1 cellular context compared by ENCODE assay signal in the genomic region with DNA sequence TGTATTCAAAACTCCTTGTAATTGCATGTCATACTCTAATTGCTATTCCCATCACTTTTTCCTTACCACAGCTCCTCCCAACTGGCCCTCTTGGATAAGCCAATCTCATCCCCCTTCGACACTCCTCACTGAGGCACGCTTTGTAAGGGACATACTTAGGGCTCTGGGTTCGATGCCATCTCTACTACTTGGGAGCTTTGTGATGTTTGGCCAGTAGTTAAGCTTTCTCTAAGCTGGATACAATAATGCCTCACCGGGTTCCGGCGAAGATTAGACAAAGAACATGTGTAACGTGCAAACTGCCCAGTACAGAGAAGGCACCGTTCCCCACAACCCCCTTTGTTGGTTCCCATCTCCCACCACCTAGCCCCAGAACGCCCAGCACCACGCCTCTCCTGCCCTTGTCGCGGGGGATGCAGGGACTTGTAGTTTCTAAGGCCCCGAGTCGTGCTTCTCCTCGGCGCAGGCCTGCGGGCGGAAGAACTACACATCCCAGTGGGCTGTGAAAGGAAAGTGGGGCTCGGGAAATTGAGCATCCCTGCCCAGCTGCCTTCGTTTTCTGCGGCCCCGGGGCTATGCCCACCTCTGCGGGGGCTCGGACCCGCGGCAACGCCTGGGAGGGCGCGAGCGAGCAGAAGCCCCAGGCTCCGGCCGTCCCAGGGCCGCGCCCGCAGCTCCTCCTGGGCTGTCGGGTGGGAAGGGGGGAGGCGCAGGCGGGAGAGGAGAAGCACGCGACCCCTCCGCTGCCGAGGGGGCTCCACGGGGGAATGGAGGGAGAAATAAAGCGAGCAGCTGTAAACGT.
TF ChIP-seq lines count a peak whose summit lies in the region.

No MANE protein-coding gene starts in this region.

TF ChIP-seq in K562, 482 proteins besides CTCF, POLR2A, EP300 and RAD21 (continued from another document and continues in another):
- TF ChIP-seq, protein P1, sequence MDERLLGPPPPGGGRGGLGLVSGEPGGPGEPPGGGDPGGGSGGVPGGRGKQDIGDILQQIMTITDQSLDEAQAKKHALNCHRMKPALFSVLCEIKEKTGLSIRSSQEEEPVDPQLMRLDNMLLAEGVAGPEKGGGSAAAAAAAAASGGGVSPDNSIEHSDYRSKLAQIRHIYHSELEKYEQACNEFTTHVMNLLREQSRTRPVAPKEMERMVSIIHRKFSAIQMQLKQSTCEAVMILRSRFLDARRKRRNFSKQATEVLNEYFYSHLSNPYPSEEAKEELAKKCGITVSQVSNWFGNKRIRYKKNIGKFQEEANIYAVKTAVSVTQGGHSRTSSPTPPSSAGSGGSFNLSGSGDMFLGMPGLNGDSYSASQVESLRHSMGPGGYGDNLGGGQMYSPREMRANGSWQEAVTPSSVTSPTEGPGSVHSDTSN (CRISPR knock-in tag; IDR thresholded peaks at IDR 0.05; ENCODE audit: low read depth): no peak
- TF ChIP-seq, protein P1 (tag; conservative IDR thresholded peaks at IDR 0.05; ENCODE audit: low read depth): no peak
- TF ChIP-seq CEBPG (CRISPR knock-in tag; IDR thresholded peaks at IDR 0.05) (no peak), CEBPG (tag; conservative IDR thresholded peaks at IDR 0.05 in 1 of 2, IDR thresholded peaks at IDR 0.05 in 1 of 2) (no peak), ZNF239 (CRISPR knock-in tag; IDR thresholded peaks at IDR 0.05) (no peak), NR2C1 (IDR thresholded peaks at IDR 0.05) (0 out of 2 replicates have a peak, but pooled peaks have one; percentile 14), NR2C1 (tag; IDR thresholded peaks at IDR 0.05) (peak; percentile 82), XRCC4 (IDR thresholded peaks at IDR 0.05; ENCODE audit: extremely low read depth, insufficient read depth, insufficient read length) (no peak), MAZ (CRISPR knock-in tag; conservative IDR thresholded peaks at IDR 0.05 in 1 of 2, IDR thresholded peaks at IDR 0.05 in 1 of 2) (peak; percentile 75 to 79), U2AF2 (optimal IDR thresholded peaks at IDR 0.05; ENCODE audit: low read depth, low read length) (no peak), NUFIP1 (IDR thresholded peaks at IDR 0.05; ENCODE audit: partially characterized antibody) (no peak), ZNF764 (CRISPR knock-in tag; IDR thresholded peaks at IDR 0.05; ENCODE audit: low read depth) (no peak), HNRNPUL1 (IDR thresholded peaks at IDR 0.05; ENCODE audit: low read length) (no peak), YBX1 (IDR thresholded peaks at IDR 0.05) (no peak), ZNF121 (CRISPR knock-in tag; conservative IDR thresholded peaks at IDR 0.05) (no peak), PPARD (CRISPR knock-in tag; IDR thresholded peaks at IDR 0.05) (no peak), MAFF (IDR thresholded peaks at IDR 0.05; ENCODE audit: low read length) (no peak), BRD4 (IDR thresholded peaks at IDR 0.05) (no peak), KAT8 (IDR thresholded peaks at IDR 0.05; ENCODE audit: low read depth) (no peak), MAFG (tag; conservative IDR thresholded peaks at IDR 0.05) (no peak), BRCA1 (IDR thresholded peaks at IDR 0.05) (no peak), BRCA1 (CRISPR knock-in tag; IDR thresholded peaks at IDR 0.05) (no peak), ZNF217 (CRISPR knock-in tag; IDR thresholded peaks at IDR 0.05) (no peak), ZNF76 (CRISPR knock-in tag; IDR thresholded peaks at IDR 0.05; ENCODE audit: borderline replicate concordance) (no peak), ZNF165 (CRISPR knock-in tag; IDR thresholded peaks at IDR 0.05; ENCODE audit: borderline replicate concordance) (no peak), NONO (IDR thresholded peaks at IDR 0.05; ENCODE audit: low read depth in 2 of 2, low read length in 1 of 2) (no peak), ELF4 (CRISPR knock-in tag; IDR thresholded peaks at IDR 0.05) (no peak), ZNF444 (CRISPR knock-in tag; IDR thresholded peaks at IDR 0.05) (no peak), TSC22D4 (tag; IDR thresholded peaks at IDR 0.05) (no peak), ZNF232 (CRISPR knock-in tag; IDR thresholded peaks at IDR 0.05) (0 out of 2 replicates have a peak, but pooled peaks have one; percentile 17)
- TF ChIP-seq, protein P2, sequence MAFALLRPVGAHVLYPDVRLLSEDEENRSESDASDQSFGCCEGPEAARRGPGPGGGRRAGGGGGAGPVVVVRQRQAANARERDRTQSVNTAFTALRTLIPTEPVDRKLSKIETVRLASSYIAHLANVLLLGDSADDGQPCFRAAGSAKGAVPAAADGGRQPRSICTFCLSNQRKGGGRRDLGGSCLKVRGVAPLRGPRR (CRISPR knock-in tag; IDR thresholded peaks at IDR 0.05): no peak
- TF ChIP-seq, protein P3, sequence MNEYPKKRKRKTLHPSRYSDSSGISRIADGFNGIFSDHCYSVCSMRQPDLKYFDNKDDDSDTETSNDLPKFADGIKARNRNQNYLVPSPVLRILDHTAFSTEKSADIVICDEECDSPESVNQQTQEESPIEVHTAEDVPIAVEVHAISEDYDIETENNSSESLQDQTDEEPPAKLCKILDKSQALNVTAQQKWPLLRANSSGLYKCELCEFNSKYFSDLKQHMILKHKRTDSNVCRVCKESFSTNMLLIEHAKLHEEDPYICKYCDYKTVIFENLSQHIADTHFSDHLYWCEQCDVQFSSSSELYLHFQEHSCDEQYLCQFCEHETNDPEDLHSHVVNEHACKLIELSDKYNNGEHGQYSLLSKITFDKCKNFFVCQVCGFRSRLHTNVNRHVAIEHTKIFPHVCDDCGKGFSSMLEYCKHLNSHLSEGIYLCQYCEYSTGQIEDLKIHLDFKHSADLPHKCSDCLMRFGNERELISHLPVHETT (CRISPR knock-in tag; conservative IDR thresholded peaks at IDR 0.05 in 1 of 2, IDR thresholded peaks at IDR 0.05 in 1 of 2): no peak
- TF ChIP-seq, protein P4, sequence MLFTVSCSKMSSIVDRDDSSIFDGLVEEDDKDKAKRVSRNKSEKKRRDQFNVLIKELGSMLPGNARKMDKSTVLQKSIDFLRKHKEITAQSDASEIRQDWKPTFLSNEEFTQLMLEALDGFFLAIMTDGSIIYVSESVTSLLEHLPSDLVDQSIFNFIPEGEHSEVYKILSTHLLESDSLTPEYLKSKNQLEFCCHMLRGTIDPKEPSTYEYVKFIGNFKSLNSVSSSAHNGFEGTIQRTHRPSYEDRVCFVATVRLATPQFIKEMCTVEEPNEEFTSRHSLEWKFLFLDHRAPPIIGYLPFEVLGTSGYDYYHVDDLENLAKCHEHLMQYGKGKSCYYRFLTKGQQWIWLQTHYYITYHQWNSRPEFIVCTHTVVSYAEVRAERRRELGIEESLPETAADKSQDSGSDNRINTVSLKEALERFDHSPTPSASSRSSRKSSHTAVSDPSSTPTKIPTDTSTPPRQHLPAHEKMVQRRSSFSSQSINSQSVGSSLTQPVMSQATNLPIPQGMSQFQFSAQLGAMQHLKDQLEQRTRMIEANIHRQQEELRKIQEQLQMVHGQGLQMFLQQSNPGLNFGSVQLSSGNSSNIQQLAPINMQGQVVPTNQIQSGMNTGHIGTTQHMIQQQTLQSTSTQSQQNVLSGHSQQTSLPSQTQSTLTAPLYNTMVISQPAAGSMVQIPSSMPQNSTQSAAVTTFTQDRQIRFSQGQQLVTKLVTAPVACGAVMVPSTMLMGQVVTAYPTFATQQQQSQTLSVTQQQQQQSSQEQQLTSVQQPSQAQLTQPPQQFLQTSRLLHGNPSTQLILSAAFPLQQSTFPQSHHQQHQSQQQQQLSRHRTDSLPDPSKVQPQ (CRISPR knock-in tag; IDR thresholded peaks at IDR 0.05; ENCODE audit: borderline replicate concordance): no peak
- TF ChIP-seq, protein P5, sequence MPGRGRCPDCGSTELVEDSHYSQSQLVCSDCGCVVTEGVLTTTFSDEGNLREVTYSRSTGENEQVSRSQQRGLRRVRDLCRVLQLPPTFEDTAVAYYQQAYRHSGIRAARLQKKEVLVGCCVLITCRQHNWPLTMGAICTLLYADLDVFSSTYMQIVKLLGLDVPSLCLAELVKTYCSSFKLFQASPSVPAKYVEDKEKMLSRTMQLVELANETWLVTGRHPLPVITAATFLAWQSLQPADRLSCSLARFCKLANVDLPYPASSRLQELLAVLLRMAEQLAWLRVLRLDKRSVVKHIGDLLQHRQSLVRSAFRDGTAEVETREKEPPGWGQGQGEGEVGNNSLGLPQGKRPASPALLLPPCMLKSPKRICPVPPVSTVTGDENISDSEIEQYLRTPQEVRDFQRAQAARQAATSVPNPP (IDR thresholded peaks at IDR 0.05; ENCODE audit: borderline replicate concordance, insufficient read depth, insufficient read length): no peak
- TF ChIP-seq, protein P6, sequence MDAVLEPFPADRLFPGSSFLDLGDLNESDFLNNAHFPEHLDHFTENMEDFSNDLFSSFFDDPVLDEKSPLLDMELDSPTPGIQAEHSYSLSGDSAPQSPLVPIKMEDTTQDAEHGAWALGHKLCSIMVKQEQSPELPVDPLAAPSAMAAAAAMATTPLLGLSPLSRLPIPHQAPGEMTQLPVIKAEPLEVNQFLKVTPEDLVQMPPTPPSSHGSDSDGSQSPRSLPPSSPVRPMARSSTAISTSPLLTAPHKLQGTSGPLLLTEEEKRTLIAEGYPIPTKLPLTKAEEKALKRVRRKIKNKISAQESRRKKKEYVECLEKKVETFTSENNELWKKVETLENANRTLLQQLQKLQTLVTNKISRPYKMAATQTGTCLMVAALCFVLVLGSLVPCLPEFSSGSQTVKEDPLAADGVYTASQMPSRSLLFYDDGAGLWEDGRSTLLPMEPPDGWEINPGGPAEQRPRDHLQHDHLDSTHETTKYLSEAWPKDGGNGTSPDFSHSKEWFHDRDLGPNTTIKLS (IDR thresholded peaks at IDR 0.05; ENCODE audit: borderline replicate concordance, low read depth): peak; percentile 80
- TF ChIP-seq, protein P7, sequence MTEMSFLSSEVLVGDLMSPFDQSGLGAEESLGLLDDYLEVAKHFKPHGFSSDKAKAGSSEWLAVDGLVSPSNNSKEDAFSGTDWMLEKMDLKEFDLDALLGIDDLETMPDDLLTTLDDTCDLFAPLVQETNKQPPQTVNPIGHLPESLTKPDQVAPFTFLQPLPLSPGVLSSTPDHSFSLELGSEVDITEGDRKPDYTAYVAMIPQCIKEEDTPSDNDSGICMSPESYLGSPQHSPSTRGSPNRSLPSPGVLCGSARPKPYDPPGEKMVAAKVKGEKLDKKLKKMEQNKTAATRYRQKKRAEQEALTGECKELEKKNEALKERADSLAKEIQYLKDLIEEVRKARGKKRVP (CRISPR knock-in tag; IDR thresholded peaks at IDR 0.05): no peak; the same call in 1 of the 2 replicates
- TF ChIP-seq, protein P8, sequence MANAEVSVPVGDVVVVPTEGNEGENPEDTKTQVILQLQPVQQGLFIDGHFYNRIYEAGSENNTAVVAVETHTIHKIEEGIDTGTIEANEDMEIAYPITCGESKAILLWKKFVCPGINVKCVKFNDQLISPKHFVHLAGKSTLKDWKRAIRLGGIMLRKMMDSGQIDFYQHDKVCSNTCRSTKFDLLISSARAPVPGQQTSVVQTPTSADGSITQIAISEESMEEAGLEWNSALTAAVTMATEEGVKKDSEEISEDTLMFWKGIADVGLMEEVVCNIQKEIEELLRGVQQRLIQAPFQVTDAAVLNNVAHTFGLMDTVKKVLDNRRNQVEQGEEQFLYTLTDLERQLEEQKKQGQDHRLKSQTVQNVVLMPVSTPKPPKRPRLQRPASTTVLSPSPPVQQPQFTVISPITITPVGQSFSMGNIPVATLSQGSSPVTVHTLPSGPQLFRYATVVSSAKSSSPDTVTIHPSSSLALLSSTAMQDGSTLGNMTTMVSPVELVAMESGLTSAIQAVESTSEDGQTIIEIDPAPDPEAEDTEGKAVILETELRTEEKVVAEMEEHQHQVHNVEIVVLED (CRISPR knock-in tag; IDR thresholded peaks at IDR 0.05): no peak
- TF ChIP-seq, protein P9, sequence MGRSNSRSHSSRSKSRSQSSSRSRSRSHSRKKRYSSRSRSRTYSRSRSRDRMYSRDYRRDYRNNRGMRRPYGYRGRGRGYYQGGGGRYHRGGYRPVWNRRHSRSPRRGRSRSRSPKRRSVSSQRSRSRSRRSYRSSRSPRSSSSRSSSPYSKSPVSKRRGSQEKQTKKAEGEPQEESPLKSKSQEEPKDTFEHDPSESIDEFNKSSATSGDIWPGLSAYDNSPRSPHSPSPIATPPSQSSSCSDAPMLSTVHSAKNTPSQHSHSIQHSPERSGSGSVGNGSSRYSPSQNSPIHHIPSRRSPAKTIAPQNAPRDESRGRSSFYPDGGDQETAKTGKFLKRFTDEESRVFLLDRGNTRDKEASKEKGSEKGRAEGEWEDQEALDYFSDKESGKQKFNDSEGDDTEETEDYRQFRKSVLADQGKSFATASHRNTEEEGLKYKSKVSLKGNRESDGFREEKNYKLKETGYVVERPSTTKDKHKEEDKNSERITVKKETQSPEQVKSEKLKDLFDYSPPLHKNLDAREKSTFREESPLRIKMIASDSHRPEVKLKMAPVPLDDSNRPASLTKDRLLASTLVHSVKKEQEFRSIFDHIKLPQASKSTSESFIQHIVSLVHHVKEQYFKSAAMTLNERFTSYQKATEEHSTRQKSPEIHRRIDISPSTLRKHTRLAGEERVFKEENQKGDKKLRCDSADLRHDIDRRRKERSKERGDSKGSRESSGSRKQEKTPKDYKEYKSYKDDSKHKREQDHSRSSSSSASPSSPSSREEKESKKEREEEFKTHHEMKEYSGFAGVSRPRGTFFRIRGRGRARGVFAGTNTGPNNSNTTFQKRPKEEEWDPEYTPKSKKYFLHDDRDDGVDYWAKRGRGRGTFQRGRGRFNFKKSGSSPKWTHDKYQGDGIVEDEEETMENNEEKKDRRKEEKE (IDR thresholded peaks at IDR 0.05; ENCODE audit: borderline replicate concordance in 1 of 2, control insufficient read depth in 1 of 2, low read depth in 2 of 2, low read length in 1 of 2): no peak
- TF ChIP-seq, protein P10, sequence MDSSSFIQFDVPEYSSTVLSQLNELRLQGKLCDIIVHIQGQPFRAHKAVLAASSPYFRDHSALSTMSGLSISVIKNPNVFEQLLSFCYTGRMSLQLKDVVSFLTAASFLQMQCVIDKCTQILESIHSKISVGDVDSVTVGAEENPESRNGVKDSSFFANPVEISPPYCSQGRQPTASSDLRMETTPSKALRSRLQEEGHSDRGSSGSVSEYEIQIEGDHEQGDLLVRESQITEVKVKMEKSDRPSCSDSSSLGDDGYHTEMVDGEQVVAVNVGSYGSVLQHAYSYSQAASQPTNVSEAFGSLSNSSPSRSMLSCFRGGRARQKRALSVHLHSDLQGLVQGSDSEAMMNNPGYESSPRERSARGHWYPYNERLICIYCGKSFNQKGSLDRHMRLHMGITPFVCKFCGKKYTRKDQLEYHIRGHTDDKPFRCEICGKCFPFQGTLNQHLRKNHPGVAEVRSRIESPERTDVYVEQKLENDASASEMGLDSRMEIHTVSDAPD (CRISPR knock-in tag; IDR thresholded peaks at IDR 0.05): no peak
